9 cellular contexts compared by ENCODE assay signal in genomic region chr3:190306513-190307163, GRCh38. TPM values are rescaled to one million over a fixed set of nuclear protein-coding genes. Genes with fewer than 3 reads are reported as not detected.
DNase-seq lines count a peak whose midpoint lies in the region; ATAC-seq and TF ChIP-seq lines count a peak whose summit lies in the region.
"Had no signal": no experiment of that assay in that cellular context is flagged by ENCODE, and none has a peak within 500 bp of the region (broad histone marks: within the 10 kb centered on the region; RNA-seq: fewer than 3 reads in every experiment).

No MANE protein-coding gene starts in this region.

- H3K4me3 ChIP-seq in CD8-positive, alpha-beta T cell (ENCODE audit: low read depth, low read length), result no peak overlapping the region

- no peaks in the 10 kb centered on the region for H3K36me3 Mint-ChIP-seq in CD8-positive, alpha-beta T cell
- H3K36me3 Mint-ChIP-seq in nephron progenitor cell (ENCODE audit: low read depth), result no peaks in the 10 kb centered on the region

- no peak overlapping the region for H3K4me3 Mint-ChIP-seq in CD8-positive, alpha-beta T cell
- no peak overlapping the region for H3K4me3 Mint-ChIP-seq in nephron progenitor cell
- H3K4me3 Mint-ChIP-seq: nephron had no signal

- no peaks in the 10 kb centered on the region for H3K9me3 Mint-ChIP-seq in CD8-positive, alpha-beta T cell
- H3K9me3 Mint-ChIP-seq in nephron progenitor cell, result no peaks in the 10 kb centered on the region
- H3K9me3 Mint-ChIP-seq: nephron had no signal

- peaks cover 17% of the 10 kb centered on the region for H3K27me3 Mint-ChIP-seq in CD8-positive, alpha-beta T cell (ENCODE audit: low read depth)
- peaks cover 10% of the 10 kb centered on the region for H3K27me3 Mint-ChIP-seq in nephron progenitor cell (ENCODE audit: low read depth, poor library complexity)

- intact Hi-C loops in CD8-positive, alpha-beta T cell (cut with DNase I, micrococcal nuclease), result no loop called here

- CTCF ChIA-PET in CD8-positive, alpha-beta T cell (lab: Charles Lee), result interaction anchor here (1.1 kb wide), 1 partner anchor 16 kb away, joined by 6 read pairs; the partner anchor contains the start of gene CLDN1

- ATAC-seq in CD8-positive, alpha-beta T cell, result peak; percentile 86
- ATAC-seq in GM21367 (IDR thresholded peaks at IDR 0.05; ENCODE audit: unreplicated experiment), result no peak
- ATAC-seq in HG02970 (IDR thresholded peaks at IDR 0.05; ENCODE audit: low FRiP score, unreplicated experiment), result no peak

- H3K27ac Mint-ChIP-seq in CD8-positive, alpha-beta T cell, result peak overlapping the region; percentile 60
- peak overlapping the region; percentile 6 for H3K27ac Mint-ChIP-seq in nephron progenitor cell

- peaks cover 20% of the 10 kb centered on the region for H3K4me1 Mint-ChIP-seq in CD8-positive, alpha-beta T cell (ENCODE audit: low read depth)
- H3K4me1 Mint-ChIP-seq in nephron progenitor cell, result peaks cover 22% of the 10 kb centered on the region
- H3K4me1 Mint-ChIP-seq: nephron had no signal

- POLR2A ChIA-PET in CD8-positive, alpha-beta T cell (lab: Charles Lee), result no interaction called here

- TF ChIP-seq CTCF in CD8-positive, alpha-beta T cell (IDR thresholded peaks at IDR 0.05), result no peak
- no peak for TF ChIP-seq CTCF in nephron progenitor cell (IDR thresholded peaks at IDR 0.05)

- peaks cover 25% of the 10 kb centered on the region for H3K4me1 ChIP-seq in CD8-positive, alpha-beta T cell (ENCODE audit: insufficient read depth, low read length)

- no peaks in the 10 kb centered on the region for H3K27me3 ChIP-seq in CD8-positive, alpha-beta T cell (ENCODE audit: insufficient read depth, low read length)

- DNase-seq in CD8-positive, alpha-beta T cell, result peak in 1 of 7 experiments; percentile 34
- DNase-seq in LHCN-M2 (ENCODE audit: low read depth), result peak; percentile 41
- DNase-seq in amniotic epithelial cell (ENCODE audit: low read depth), result peak; percentile 99
- no peak for DNase-seq in nephron progenitor cell
- no peak for DNase-seq in NK-92 (lab: John Stamatoyannopoulos, UW; ENCODE audit: unreplicated experiment)
- no peak for DNase-seq in SKM-1 treated with dmso at 0.1 percent for 144 hours (lab: John Stamatoyannopoulos, UW; ENCODE audit: unreplicated experiment)

- no peaks in the 10 kb centered on the region for H3K9me3 ChIP-seq in CD8-positive, alpha-beta T cell (ENCODE audit: low read length)

- H3K36me3 ChIP-seq in CD8-positive, alpha-beta T cell (ENCODE audit: insufficient read depth, low read length), result no peaks in the 10 kb centered on the region

- no peak overlapping the region for H3K27ac ChIP-seq in CD8-positive, alpha-beta T cell (ENCODE audit: low read depth, low read length)

RNA-seq across cellular contexts. Expression of gene CLDN1, which starts 15.6 kb away (rescaled TPM):
- total RNA-seq in CD8-positive, alpha-beta T cell, result not detected
- 0.06 TPM in 1 of 2 replicates, not detected in the other for total RNA-seq in LHCN-M2 (2014; rRNA removed)
- polyA plus RNA-seq in LHCN-M2 (2012), result 0.29 TPM

Comparison
In these comparisons a context has a peak if more than half of its experiments do, and no peak if none do; other contexts are left out.
1. DNase-seq: peak in LHCN-M2 (single experiment) and amniotic epithelial cell (single experiment); none in nephron progenitor cell (single experiment), NK-92 (single experiment) and SKM-1 treated with dmso at 0.1 percent for 144 hours (single experiment).